ENCODE assay signal across 8 cellular contexts in genomic region chr6:7238900-7239589, GRCh38.
DNase-seq lines count a peak whose midpoint lies in the region; ATAC-seq, FAIRE-seq and TF ChIP-seq lines count a peak whose summit lies in the region.

No MANE protein-coding gene starts in this region.

- DNase-seq in GM12891 (ENCODE audit: insufficient read length, low spot score) (no peak), NCI-H2227 treated with DMSO at 0.1 percent for 48 hours (lab: John Stamatoyannopoulos, UW) (peak; percentile 2), left lobe of liver (ENCODE audit: low spot score) (peak; percentile 96)
- DNase-seq in activated CD4-positive, CD25-positive, alpha-beta regulatory T cell (lab: John Stamatoyannopoulos, UW), result peak; percentile 19 to 61 (median 34)
- peak; percentile 35 for DNase-seq in central memory CD4-positive, alpha-beta T cell
- DNase-seq in stimulated activated CD4-positive, alpha-beta T cell treated with anti-CD3 and anti-CD28 coated beads, TNF-alpha, amount 100 ng/mL, for 48 hours (ENCODE audit: low read depth in 3 of 3), result peak; percentile 47 to 81 (median 57)

- FAIRE-seq in GM12891 (lab: Jason Lieb, UNC), result peak; percentile 80

- TF ChIP-seq POLR2A in GM12891 (IDR thresholded peaks at IDR 0.05; ENCODE audit: low read depth, low read length), result no peak

- ATAC-seq in HG03135 (IDR thresholded peaks at IDR 0.05; ENCODE audit: unreplicated experiment) (peak; percentile 42), left lobe of liver (peak; percentile 72), GM18873 (IDR thresholded peaks at IDR 0.05; ENCODE audit: low FRiP score, unreplicated experiment) (no peak)

TF ChIP-seq in GM12891, 5 proteins besides CTCF, POLR2A, EP300 and RAD21:
- TF ChIP-seq POU2F2 (IDR thresholded peaks at IDR 0.05; ENCODE audit: low read depth, low read length) (no peak), PAX5 (IDR thresholded peaks at IDR 0.05; ENCODE audit: insufficient read depth, low read length, severe bottlenecking) (no peak), POLR2AphosphoS5 (IDR thresholded peaks at IDR 0.05; ENCODE audit: low read depth, low read length) (no peak), TAF1 (IDR thresholded peaks at IDR 0.05; ENCODE audit: low read depth, low read length) (no peak), SPI1 (IDR thresholded peaks at IDR 0.05; ENCODE audit: low read depth, low read length) (no peak)
